Comparison of ENCODE assay signal across 12 cellular contexts in genomic region chr1:228782662-228783414, GRCh38. TPM values are rescaled to one million over a fixed set of nuclear protein-coding genes. Genes with fewer than 3 reads are reported as not detected.
DNase-seq lines count a peak whose midpoint lies in the region; ATAC-seq, FAIRE-seq and TF ChIP-seq lines count a peak whose summit lies in the region.
"Had no signal": no experiment of that assay in that cellular context is flagged by ENCODE, and none has a peak within 500 bp of the region (broad histone marks: within the 10 kb centered on the region; RNA-seq: fewer than 3 reads in every experiment).

No MANE protein-coding gene starts in this region.

- H2BK15ac ChIP-seq in IMR-90 (ENCODE audit: low read depth, low read length) = peak overlapping the region; percentile 97

- FAIRE-seq in D721Med (lab: Jason Lieb, UNC) = peak; percentile 46
- FAIRE-seq in pancreas (lab: Jason Lieb, UNC) = no peak

- no peaks in the 10 kb centered on the region for H3K79me1 ChIP-seq in IMR-90 (ENCODE audit: low read depth in 1 of 2, low read length in 2 of 2)

- H3K4me2 ChIP-seq in IMR-90 (ENCODE audit: low read depth, low read length) = no peak overlapping the region

- POLR2A ChIA-PET in IMR-90 (lab: Charles Lee; ENCODE audit: unreplicated experiment) = no interaction called here

- BruUV-seq in IMR-90 (replicated peaks; lab: Mats Ljungman, UMichigan) = no TSS peak

- ATAC-seq in IMR-90 (ENCODE audit: low read depth) (peak; percentile 52), pancreas (peak; percentile 88 to 95 (median 92)), HG02885 (IDR thresholded peaks at IDR 0.05; ENCODE audit: poor library complexity, unreplicated experiment) (no peak), HG03097 (IDR thresholded peaks at IDR 0.05; ENCODE audit: low FRiP score, unreplicated experiment) (no peak)

- H3K18ac ChIP-seq in IMR-90 (ENCODE audit: low read depth, low read length) = peak overlapping the region; percentile 96

- peak overlapping the region; percentile 89 for H2BK120ac ChIP-seq in IMR-90 (ENCODE audit: low read depth, low read length)

- in situ Hi-C loops in IMR-90 (cut with MboI; ENCODE audit: low sequenced_read_pairs) = no loop called here

- CTCF ChIA-PET in IMR-90 (lab: Yijun Ruan, JAX) = no interaction called here

- no peak overlapping the region; the same call in 1 of the 2 replicates for H3K14ac ChIP-seq in IMR-90 (replicated peaks; ENCODE audit: low read depth, low read length)

- H2AK5ac ChIP-seq in IMR-90 (ENCODE audit: low read depth, low read length) = peak overlapping the region; percentile 99

- DNase-seq in D721Med (ENCODE audit: insufficient read length, low spot score) (no peak), IMR-90 (peak; percentile 57), colonic mucosa (peak; percentile 80), pancreas (peak in 4 of 6 donors; percentile 49 to 62 (median 58)), COR-L47 (lab: John Stamatoyannopoulos, UW) (no peak), NCI-H1092 (lab: John Stamatoyannopoulos, UW) (no peak)
- DNase-seq: activated B cell treated with CpG ODN at 0.5 μM for 24 hours, DMS79 treated with DMSO at 0.1 percent for 48 hours, NCI-H2081 treated with DMSO at 0.1 percent for 48 hours had no signal

- H4K8ac ChIP-seq in IMR-90 (ENCODE audit: low read depth in 2 of 2, low read length in 2 of 2) = peak overlapping the region in 1 of 2 experiments; percentile 86; a peak in 1 of 4 replicates

- H3K23ac ChIP-seq in IMR-90 (ENCODE audit: low read depth, low read length) = peak overlapping the region; percentile 14; the same call in 1 of the 2 replicates

- no peaks in the 10 kb centered on the region for H4K20me1 ChIP-seq in IMR-90 (ENCODE audit: insufficient read depth, low read length)

- H3K4me3 ChIP-seq in IMR-90 (ENCODE audit: insufficient read depth, low read depth, low read length) (no peak overlapping the region), colonic mucosa (no peak overlapping the region), pancreas (no peak overlapping the region)
- H3K4me3 ChIP-seq: tibial nerve had no signal

- 100% methylated on average over 1 of the region's 5 CpGs; no CpG with 5 or more reads in 1 of the 2 experiments for WGBS in IMR-90 (ENCODE audit: extremely low coverage in 2 of 2, insufficient read length in 1 of 2), 2 experiments
- 26 to 37% methylated on average over 5 of the region's 5 CpGs for WGBS in pancreas, 2 donors

- peak overlapping the region; percentile 82 for H2BK20ac ChIP-seq in IMR-90 (ENCODE audit: low read depth, low read length)

- intact Hi-C loops in IMR-90 (cut with micrococcal nuclease) = no loop called here
- intact Hi-C loops in colonic mucosa (cut with DNase I) = no loop called here
- intact Hi-C loops in pancreas (cut with DNase I) = no loop called here

- H4K5ac ChIP-seq in IMR-90 (ENCODE audit: low read depth, low read length) = peak overlapping the region; percentile 95; the same call in 1 of the 2 replicates

- H3K4me1 ChIP-seq in IMR-90 (ENCODE audit: control insufficient read depth, insufficient read depth, low read length) (peaks cover 22% of the 10 kb centered on the region), colonic mucosa (peaks cover 14% of the 10 kb centered on the region), pancreas (peaks cover 4 to 10% (median 6%) of the 10 kb centered on the region in 3 donors)

- no peak overlapping the region for H3K9ac ChIP-seq in IMR-90 (ENCODE audit: low read depth, low read length)
- peak overlapping the region in 1 of 2 donors; percentile 2 for H3K9ac ChIP-seq in colonic mucosa (ENCODE audit: low read depth in 2 of 2, low read length in 2 of 2)

- peak overlapping the region; percentile 95 for H2BK5ac ChIP-seq in IMR-90 (ENCODE audit: low read depth, low read length, poor library complexity, severe bottlenecking)

- no peaks in the 10 kb centered on the region for H3K9me3 ChIP-seq in IMR-90 (ENCODE audit: control insufficient read depth, insufficient read depth, low read length)
- no peaks in the 10 kb centered on the region for H3K9me3 ChIP-seq in colonic mucosa
- H3K9me3 ChIP-seq in pancreas = no peaks in the 10 kb centered on the region
- H3K9me3 ChIP-seq: tibial nerve had no signal

- peak overlapping the region; percentile 96 for H3K4ac ChIP-seq in IMR-90 (ENCODE audit: low read depth, low read length)

- H3K36me3 ChIP-seq in IMR-90 (ENCODE audit: control insufficient read depth, insufficient read depth, low read length) (no peaks in the 10 kb centered on the region), colonic mucosa (no peaks in the 10 kb centered on the region), pancreas (no peaks in the 10 kb centered on the region)
- H3K36me3 ChIP-seq: tibial nerve had no signal

- H3K9me1 ChIP-seq in IMR-90 (ENCODE audit: insufficient read depth, low read length) = peaks cover 12% of the 10 kb centered on the region

- H3K27ac ChIP-seq in IMR-90 (ENCODE audit: insufficient read depth, low read length) (peak overlapping the region; percentile 97; the same call in 1 of the 2 replicates), colonic mucosa (peak overlapping the region; percentile 82), pancreas (peak overlapping the region in 3 of 4 donors; percentile 61 to 64 (median 62))
- H3K27ac ChIP-seq: tibial nerve had no signal

- no peak for TF ChIP-seq RAD21 in IMR-90 (IDR thresholded peaks at IDR 0.05; ENCODE audit: low read length)

- no peak for TF ChIP-seq CTCF in D721Med (IDR thresholded peaks at IDR 0.05; ENCODE audit: insufficient read depth, missing control alignments)
- no peak for TF ChIP-seq CTCF in IMR-90 (conservative IDR thresholded peaks at IDR 0.05; ENCODE audit: low read depth, low read length)
- TF ChIP-seq CTCF in colonic mucosa (IDR thresholded peaks at IDR 0.05) = no peak
- TF ChIP-seq CTCF in pancreas (IDR thresholded peaks at IDR 0.05) = no peak

- dilution Hi-C loops in IMR-90 (cut with HindIII; ENCODE audit: low sequenced_read_pairs, unreplicated experiment) = no loop called here

- no peak overlapping the region for H3K56ac ChIP-seq in IMR-90 (ENCODE audit: extremely low read depth, insufficient read depth, low read length)

- no peak overlapping the region for H2AK9ac ChIP-seq in IMR-90 (replicated peaks; ENCODE audit: low read depth, low read length, poor library complexity)

- H2AFZ ChIP-seq in IMR-90 (replicated peaks; ENCODE audit: low read length, poor library complexity) = peak overlapping the region; percentile 38

- H4K91ac ChIP-seq in IMR-90 (ENCODE audit: insufficient read depth, low read depth, low read length) = peak overlapping the region; percentile 95; the same call in 1 of the 2 replicates

- H3K27me3 ChIP-seq in IMR-90 (ENCODE audit: control insufficient read depth, insufficient read depth, low read length) (peaks cover 4% of the 10 kb centered on the region; the same call in 1 of the 2 replicates), colonic mucosa (no peaks in the 10 kb centered on the region), pancreas (no peaks in the 10 kb centered on the region)
- H3K27me3 ChIP-seq: tibial nerve had no signal

- TF ChIP-seq POLR2A in IMR-90 (IDR thresholded peaks at IDR 0.05; ENCODE audit: low read depth, low read length) = no peak

TF ChIP-seq in IMR-90, 13 proteins besides CTCF, POLR2A, EP300 and RAD21:
- TF ChIP-seq ELK1 (IDR thresholded peaks at IDR 0.05; ENCODE audit: borderline replicate concordance, low read depth, low read length) (no peak), FOS (IDR thresholded peaks at IDR 0.05; ENCODE audit: low read depth, low read length) (peak; percentile 21; the same call in 1 of the 2 replicates)

RNA-seq across cellular contexts. Expression of gene RHOU, which starts 47.6 kb away (rescaled TPM):
- total RNA-seq in IMR-90 (2012; rRNA removed) = 0.72 and 0.83 TPM in 2 replicates
- polyA plus RNA-seq in IMR-90 (2012; rRNA removed) = 0.27 and 0.44 TPM in 2 replicates
- 0.15 and 0.20 TPM in 2 replicates for polyA plus RNA-seq in IMR-90 (2012; cell fraction: cytosol; rRNA removed)
- polyA plus RNA-seq in IMR-90 (2012; cell fraction: nucleus; rRNA removed; ENCODE audit: low replicate concordance) = 0.09 and 0.45 TPM in 2 replicates
- 10 to 100 TPM; 13.3 to 24.3 TPM for total RNA-seq in colonic mucosa
- total RNA-seq in pancreas = 10 to 100 TPM in 3 of 6 donors, 1 to 10 TPM in 3; 5.4 to 14.1 (median 9.8) TPM
- polyA plus RNA-seq in pancreas = 10 to 100 TPM in 1 of 2 donors, 1 to 10 TPM in 1; 7.8 to 11.4 TPM

Comparison
In these comparisons a context has a peak if more than half of its experiments do, and no peak if none do; other contexts are left out.
1. DNase-seq: peak in IMR-90 (single experiment), colonic mucosa (single experiment) and pancreas (4 of 6); none in D721Med (single experiment), COR-L47 (single experiment) and NCI-H1092 (single experiment).
2. ATAC-seq: peak in IMR-90 (single experiment) and pancreas (4 of 4); none in HG02885 (single experiment) and HG03097 (single experiment).
3. Peak in every context shown above with its lines, with median percentiles within 50 percentile points of each other: H3K27ac ChIP-seq.